ENCODE assay signal across 8 cellular contexts in genomic region chrX:40580537-40581332, GRCh38. TPM values are rescaled to one million over a fixed set of nuclear protein-coding genes. Genes with fewer than 3 reads are reported as not detected.
A peak's percentile ranks its signal among the peaks of the same experiment; 100 is the strongest.
DNase-seq lines count a peak whose midpoint lies in the region; ATAC-seq and TF ChIP-seq lines count a peak whose summit lies in the region.

Gene ATP6AP2 (plus strand): TSS chrX:40580970. CDS start chrX:40581066, 96 bp downstream.

- H3K79me2 ChIP-seq in parathyroid adenoma: peaks cover 38% of the 10 kb centered on the region

- peaks cover 12% of the 10 kb centered on the region for H3K4me1 ChIP-seq in adipocyte (ENCODE audit: control insufficient read depth, insufficient read depth, low read length)
- peaks cover 4% of the 10 kb centered on the region for H3K4me1 ChIP-seq in cardiac muscle cell (ENCODE audit: low read depth)
- peaks cover 38% of the 10 kb centered on the region for H3K4me1 ChIP-seq in parathyroid adenoma
- peaks cover 0 to 23% (median 3%) of the 10 kb centered on the region in 4 donors for H3K4me1 ChIP-seq in tibial nerve

- TF ChIP-seq CTCF in GM12865 (IDR thresholded peaks at IDR 0.05; ENCODE audit: insufficient read depth, low read depth, low read length, missing control alignments) (no peak), cardiac muscle cell (IDR thresholded peaks at IDR 0.05; ENCODE audit: low read depth, low read length) (no peak), parathyroid adenoma (IDR thresholded peaks at IDR 0.05) (no peak), tibial nerve (IDR thresholded peaks at IDR 0.05) (peak in 1 of 5 experiments; percentile 4)

- peak; percentile 26 to 78 for TF ChIP-seq POLR2A in tibial nerve (IDR thresholded peaks at IDR 0.05)

- peak; percentile 96 for DNase-seq in GM12865 (ENCODE audit: low read depth)
- peak; percentile 89 for DNase-seq in NCI-H1417 treated with DMSO at 0.1 percent for 48 hours (lab: John Stamatoyannopoulos, UW)
- DNase-seq in SW480 (ENCODE audit: low spot score): peak; percentile 97
- DNase-seq in adipocyte (ENCODE audit: low read depth): peak; percentile 95
- DNase-seq in cardiac muscle cell (ENCODE audit: low read depth in 1 of 2, low spot score in 1 of 2): peak; percentile 92 to 93
- DNase-seq in tibial nerve (ENCODE audit: low spot score in 2 of 2): peak; percentile 80 to 85

- WGBS in tibial nerve, 2 donors: 0 to 42% methylated on average over 12 to 57 of the region's 89 CpGs

- H3K36me3 ChIP-seq in adipocyte (ENCODE audit: control insufficient read depth, insufficient read depth, low read length, severe bottlenecking) (no peaks in the 10 kb centered on the region), cardiac muscle cell (no peaks in the 10 kb centered on the region), parathyroid adenoma (ENCODE audit: control insufficient read depth, insufficient read depth, low read length) (no peaks in the 10 kb centered on the region), tibial nerve (no peaks in the 10 kb centered on the region)

- H3K27ac ChIP-seq in cardiac muscle cell (peak within 1 kb of the TSS; percentile 92), parathyroid adenoma (peak within 1 kb of the TSS; percentile 99), tibial nerve (peak within 1 kb of the TSS; percentile 77 to 93 (median 88))

- H3K4me3 ChIP-seq in GM12865 (ENCODE audit: low read depth, low read length) (peak within 1 kb of the TSS; percentile 62), adipocyte (ENCODE audit: low read length) (peak within 1 kb of the TSS; percentile 87), cardiac muscle cell (peak within 1 kb of the TSS; percentile 86), parathyroid adenoma (ENCODE audit: low read depth, low read length) (peak within 1 kb of the TSS; percentile 91), tibial nerve (peak within 1 kb of the TSS; percentile 47 to 93 (median 63))

- peak within 1 kb of the TSS; percentile 72 for H3K4me2 ChIP-seq in parathyroid adenoma (ENCODE audit: low read length)

- H2AFZ ChIP-seq in parathyroid adenoma: peak within 1 kb of the TSS; percentile 66

- TF ChIP-seq EP300 in tibial nerve (IDR thresholded peaks at IDR 0.05): peak; percentile 51 to 80

- peak; percentile 93 for ATAC-seq in HG02763 (IDR thresholded peaks at IDR 0.05; ENCODE audit: unreplicated experiment)

- H3K27me3 ChIP-seq in adipocyte (replicated peaks; ENCODE audit: control insufficient read depth, insufficient read depth, low read length) (peaks cover 15% of the 10 kb centered on the region), cardiac muscle cell (no peaks in the 10 kb centered on the region), parathyroid adenoma (ENCODE audit: control insufficient read depth, insufficient read depth, low read length) (no peaks in the 10 kb centered on the region), tibial nerve (peaks cover 0 to 13% of the 10 kb centered on the region in 2 donors)

- H3K9ac ChIP-seq in adipocyte (ENCODE audit: low read length): peak within 1 kb of the TSS; percentile 85
- H3K9ac ChIP-seq in parathyroid adenoma: peak within 1 kb of the TSS; percentile 97

- peaks cover 3% of the 10 kb centered on the region for H3K9me3 ChIP-seq in adipocyte (ENCODE audit: control insufficient read depth, low read length)
- no peaks in the 10 kb centered on the region for H3K9me3 ChIP-seq in cardiac muscle cell (ENCODE audit: low read depth)
- H3K9me3 ChIP-seq in parathyroid adenoma (ENCODE audit: control insufficient read depth, low read length): no peaks in the 10 kb centered on the region
- H3K9me3 ChIP-seq in tibial nerve: no peaks in the 10 kb centered on the region

RNA-seq across cellular contexts. Expression of gene ATP6AP2, which starts in this region (rescaled TPM):
- 50.5 and 92.1 TPM in 2 replicates for total RNA-seq in cardiac muscle cell
- polyA plus RNA-seq in cardiac muscle cell: 135 and 164 TPM in 2 replicates
- 100 to 1,000 TPM in 1 of 4 donors, 10 to 100 TPM in 3; 86.4 to 106 (median 89.5) TPM for total RNA-seq in tibial nerve

Comparison
In these comparisons a context has a peak if more than half of its experiments do, and no peak if none do; other contexts are left out.
1. Peak in every context shown above with its lines: DNase-seq, ATAC-seq, H3K4me3 ChIP-seq and H3K27ac ChIP-seq.